Comparison of ENCODE assay signal across 22 cellular contexts in genomic region chr1:152983743-152984142, GRCh38. TPM values are rescaled to one million over a fixed set of nuclear protein-coding genes. Genes with fewer than 3 reads are reported as not detected.
"Had no signal": no experiment of that assay in that cellular context is flagged by ENCODE, and none has a peak within 500 bp of the region (broad histone marks: within the 10 kb centered on the region; RNA-seq: fewer than 3 reads in every experiment).

Gene SPRR1A, plus strand, starts transcription at chr1:152984081. Its CDS starts 1,150 bp downstream, at chr1:152985231.

- H3K9me3 Mint-ChIP-seq: activated B cell treated with CpG ODN at 0.5 μM for 24 hours; activated naive CD4-positive, alpha-beta T cell treated with anti-CD3 and anti-CD28 coated beads, Interleukin-2, amount 10 ng/mL, durations not matched to agents 7 days and 5 days; activated T-helper 2 cell treated with anti-CD3 and anti-CD28 coated beads, Interferon-gamma antibody, Interleukin-2, Interleukin-4, amounts not matched to agents 10 μg/mL and 5 μg/mL and 100 μg/mL, durations not matched to agents 14 hours and 24 hours and 36 hours; central memory CD8-positive, alpha-beta T cell had no signal

- H3K27ac Mint-ChIP-seq: activated B cell treated with CpG ODN at 0.5 μM for 24 hours; activated naive CD4-positive, alpha-beta T cell treated with anti-CD3 and anti-CD28 coated beads, Interleukin-2, amount 10 ng/mL, durations not matched to agents 7 days and 5 days; activated T-helper 2 cell treated with anti-CD3 and anti-CD28 coated beads, Interferon-gamma antibody, Interleukin-2, Interleukin-4, amounts not matched to agents 10 μg/mL and 5 μg/mL and 100 μg/mL, durations not matched to agents 14 hours and 24 hours and 36 hours; effector memory CD8-positive, alpha-beta T cell; nephron progenitor cell; T-cell had no signal

- H3K36me3 Mint-ChIP-seq: activated naive CD4-positive, alpha-beta T cell treated with anti-CD3 and anti-CD28 coated beads, Interleukin-2, amount 10 ng/mL, durations not matched to agents 7 days and 5 days; T-cell had no signal

- DNase-seq: activated B cell treated with CpG ODN at 0.5 μM for 24 hours; activated CD4-positive, alpha-beta T cell treated with anti-CD3 and anti-CD28 coated beads, Interleukin-2, amount 50 U/mL, for 1 hour; activated naive CD4-positive, alpha-beta T cell treated with anti-CD3 and anti-CD28 coated beads, Interleukin-2, amount 10 ng/mL, durations not matched to agents 7 days and 5 days; adrenal gland; effector memory CD8-positive, alpha-beta T cell; erythroblast; foreskin fibroblast; heart left ventricle; islet precursor cell; left ventricle myocardium superior; nephron progenitor cell; stimulated activated CD4-positive, alpha-beta T cell treated with anti-CD3 and anti-CD28 coated beads, Interleukin-12 subunit alpha, Interleukin-12 subunit beta, amount 100 ng/mL, for 4 hours; stimulated activated CD4-positive, alpha-beta T cell treated with anti-CD3 and anti-CD28 coated beads, Interleukin-2, amount 100 ng/mL, for 48 hours; stimulated activated naive CD4-positive, alpha-beta T cell treated with Interleukin-2 at 50 U/mL for 16 hours; T-cell; upper lobe of right lung had no signal

- H3K4me3 ChIP-seq: adrenal gland, heart left ventricle, upper lobe of right lung had no signal

- H3K4me1 ChIP-seq: adrenal gland, heart left ventricle, upper lobe of right lung had no signal

- H3K4me3 Mint-ChIP-seq: activated B cell treated with CpG ODN at 0.5 μM for 24 hours; activated naive CD4-positive, alpha-beta T cell treated with anti-CD3 and anti-CD28 coated beads, Interleukin-2, amount 10 ng/mL, durations not matched to agents 7 days and 5 days; central memory CD8-positive, alpha-beta T cell; effector memory CD8-positive, alpha-beta T cell; nephron progenitor cell; T-cell had no signal

- H3K27ac ChIP-seq: adrenal gland, heart left ventricle, upper lobe of right lung had no signal

- H3K36me3 ChIP-seq: adrenal gland, heart left ventricle, upper lobe of right lung had no signal

- H3K9me3 ChIP-seq: adrenal gland, heart left ventricle, upper lobe of right lung had no signal

- H3K4me1 Mint-ChIP-seq: activated B cell treated with CpG ODN at 0.5 μM for 24 hours; activated naive CD4-positive, alpha-beta T cell treated with anti-CD3 and anti-CD28 coated beads, Interleukin-2, amount 10 ng/mL, durations not matched to agents 7 days and 5 days; central memory CD8-positive, alpha-beta T cell; T-cell had no signal

- ATAC-seq: effector memory CD8-positive, alpha-beta T cell; heart left ventricle; left ventricle myocardium superior; T-cell; upper lobe of right lung had no signal

- H3K27me3 ChIP-seq: adrenal gland had no signal

RNA-seq across cellular contexts. Expression of gene SPRR1A, which starts in this region (rescaled TPM):
- total RNA-seq: activated B cell treated with CpG ODN at 0.5 μM for 24 hours; activated CD8-positive, alpha-beta memory T cell treated with anti-CD3 and anti-CD28 coated beads for 36 hours; activated T-helper 2 cell treated with anti-CD3 and anti-CD28 coated beads, Interferon-gamma antibody, Interleukin-2, Interleukin-4, amounts not matched to agents 10 μg/mL and 5 μg/mL and 100 μg/mL, durations not matched to agents 14 hours and 24 hours and 36 hours; adrenal gland; heart left ventricle; left ventricle myocardium superior; mesenteric fat pad; omental fat pad; pulmonary artery endothelial cell; T-cell; upper lobe of right lung had no signal
